29 cellular contexts compared by ENCODE assay signal in genomic region chr6:65701325-65701724, GRCh38. TPM values are rescaled to one million over a fixed set of nuclear protein-coding genes. Genes with fewer than 3 reads are reported as not detected.
"Had no signal": no experiment of that assay in that cellular context is flagged by ENCODE, and none has a peak within 500 bp of the region (broad histone marks: within the 10 kb centered on the region; RNA-seq: fewer than 3 reads in every experiment).

No MANE protein-coding gene starts in this region.

- H3K36me3 ChIP-seq: left lung, lower lobe of right lung, ovary, right atrium auricular region, right lobe of liver, tibial nerve, uterus had no signal

- H3K4me3 Mint-ChIP-seq: immature natural killer cell; naive thymus-derived CD4-positive, alpha-beta T cell; natural killer cell treated with Interleukin-12 subunit alpha and Interleukin-12 subunit beta and Interleukin-15 and Interleukin-18, amount 100 ng/mL, for 72 hours; stimulated activated memory B cell treated with anti-CD40 and anti-IgM and Interleukin-4, amounts not matched to agents 10 μg/mL and 1 μg/mL and 100 μg/mL, for 72 hours; stimulated activated naive CD8-positive, alpha-beta T cell treated with anti-CD3 and anti-CD28 coated beads, Interleukin-15, amount 100 ng/mL, for 72 hours; type B pancreatic cell had no signal

- H3K4me3 ChIP-seq: left lung, lower lobe of right lung, ovary, right atrium auricular region, right lobe of liver, smooth muscle cell, tibial nerve, uterus had no signal

- H3K4me1 Mint-ChIP-seq: immature natural killer cell; naive thymus-derived CD4-positive, alpha-beta T cell; stimulated activated memory B cell treated with anti-CD40 and anti-IgM and Interleukin-4, amounts not matched to agents 10 μg/mL and 1 μg/mL and 100 μg/mL, for 72 hours; stimulated activated naive CD8-positive, alpha-beta T cell treated with anti-CD3 and anti-CD28 coated beads, Interleukin-15, amount 100 ng/mL, for 72 hours had no signal

- H3K9me3 Mint-ChIP-seq: stimulated activated memory B cell treated with anti-CD40 and anti-IgM and Interleukin-4, amounts not matched to agents 10 μg/mL and 1 μg/mL and 100 μg/mL, for 72 hours; stimulated activated naive CD8-positive, alpha-beta T cell treated with anti-CD3 and anti-CD28 coated beads, Interleukin-15, amount 100 ng/mL, for 72 hours; type B pancreatic cell had no signal

- H3K27ac Mint-ChIP-seq: immature natural killer cell; naive thymus-derived CD4-positive, alpha-beta T cell; natural killer cell treated with Interleukin-12 subunit alpha and Interleukin-12 subunit beta and Interleukin-15 and Interleukin-18, amount 100 ng/mL, for 72 hours; progenitor cell of endocrine pancreas; stimulated activated memory B cell treated with anti-CD40 and anti-IgM and Interleukin-4, amounts not matched to agents 10 μg/mL and 1 μg/mL and 100 μg/mL, for 72 hours; stimulated activated naive CD8-positive, alpha-beta T cell treated with anti-CD3 and anti-CD28 coated beads, Interleukin-15, amount 100 ng/mL, for 72 hours; type B pancreatic cell had no signal

- H3K9me3 ChIP-seq: left lung, lower lobe of right lung, ovary, right atrium auricular region, right lobe of liver, tibial nerve, uterus had no signal

- H3K27me3 Mint-ChIP-seq: naive thymus-derived CD4-positive, alpha-beta T cell; natural killer cell treated with Interleukin-12 subunit alpha and Interleukin-12 subunit beta and Interleukin-15 and Interleukin-18, amount 100 ng/mL, for 72 hours; progenitor cell of endocrine pancreas; stimulated activated memory B cell treated with anti-CD40 and anti-IgM and Interleukin-4, amounts not matched to agents 10 μg/mL and 1 μg/mL and 100 μg/mL, for 72 hours; stimulated activated naive CD8-positive, alpha-beta T cell treated with anti-CD3 and anti-CD28 coated beads, Interleukin-15, amount 100 ng/mL, for 72 hours; type B pancreatic cell had no signal

- ATAC-seq: left cardiac atrium; left lung; lower lobe of right lung; naive thymus-derived CD4-positive, alpha-beta T cell; natural killer cell treated with Interleukin-12 subunit alpha and Interleukin-12 subunit beta and Interleukin-15 and Interleukin-18, amount 100 ng/mL, for 72 hours; right lobe of liver; stimulated activated memory B cell treated with anti-CD40 and anti-IgM and Interleukin-4, amounts not matched to agents 10 μg/mL and 1 μg/mL and 100 μg/mL, for 72 hours; stimulated activated naive CD8-positive, alpha-beta T cell treated with anti-CD3 and anti-CD28 coated beads, Interleukin-15, amount 100 ng/mL, for 72 hours had no signal

- H3K36me3 Mint-ChIP-seq: immature natural killer cell; naive thymus-derived CD4-positive, alpha-beta T cell; natural killer cell treated with Interleukin-12 subunit alpha and Interleukin-12 subunit beta and Interleukin-15 and Interleukin-18, amount 100 ng/mL, for 72 hours; stimulated activated memory B cell treated with anti-CD40 and anti-IgM and Interleukin-4, amounts not matched to agents 10 μg/mL and 1 μg/mL and 100 μg/mL, for 72 hours; type B pancreatic cell had no signal

- H3K4me1 ChIP-seq: left lung, lower lobe of right lung, right atrium auricular region, right lobe of liver, tibial nerve, uterus had no signal

- DNase-seq: hypothalamus; immature natural killer cell; islet precursor cell; left cardiac atrium; left lung; lower lobe of right lung; mammary epithelial cell; naive thymus-derived CD4-positive, alpha-beta T cell; ovary; right lobe of liver; stimulated activated CD4-positive, alpha-beta T cell treated with anti-CD3 and anti-CD28 coated beads, Interleukin-1b, Interleukin-23, amount 100 ng/mL, for 48 hours; stimulated activated CD4-positive, alpha-beta T cell treated with anti-CD3 and anti-CD28 coated beads, Interleukin-2, amount 100 ng/mL, for 48 hours; stimulated activated CD4-positive, alpha-beta T cell treated with anti-CD3 and anti-CD28 coated beads, Interleukin-4, amount 100 ng/mL, for 4 hours; stimulated activated CD8-positive, alpha-beta memory T cell treated with anti-CD3 and anti-CD28 coated beads, Interleukin-4, amount 100 ng/mL, for 48 hours; stimulated activated naive CD4-positive, alpha-beta T cell treated with Interleukin-2 at 50 U/mL for 16 hours; stimulated activated naive CD8-positive, alpha-beta T cell treated with anti-CD3 and anti-CD28 coated beads, Interleukin-15, amount 100 ng/mL, for 72 hours; substantia nigra; uterus had no signal

RNA-seq across cellular contexts. Expression of gene EYS, which starts 5.7 kb away (rescaled TPM):
- total RNA-seq: kidney epithelial cell, lower lobe of right lung, myocyte, pulmonary artery endothelial cell, right atrium auricular region, ureter had no signal
